Comparison of ENCODE assay signal across 11 cellular contexts in genomic region chr20:16709017-16709416, GRCh38. TPM values are rescaled to one million over a fixed set of nuclear protein-coding genes. Genes with fewer than 3 reads are reported as not detected.
DNase-seq lines count a peak whose midpoint lies in the region; ATAC-seq and TF ChIP-seq lines count a peak whose summit lies in the region.
"Had no signal": no experiment of that assay in that cellular context is flagged by ENCODE, and none has a peak within 500 bp of the region (broad histone marks: within the 10 kb centered on the region; RNA-seq: fewer than 3 reads in every experiment).

No MANE protein-coding gene starts in this region.

- peak; percentile 79 for ATAC-seq in GM21786 (IDR thresholded peaks at IDR 0.05; ENCODE audit: unreplicated experiment)

- no peak overlapping the region for H2BK5ac ChIP-seq in mesendoderm (ENCODE audit: low read length)

- H3K23ac ChIP-seq in mesendoderm (ENCODE audit: low read length): no peak overlapping the region

- no peak overlapping the region for H3K9ac ChIP-seq in mesendoderm (ENCODE audit: low read length)

- peak overlapping the region; percentile 40 for H3K27ac Mint-ChIP-seq in activated CD4-positive, alpha-beta memory T cell treated with anti-CD3 and anti-CD28 coated beads, Interleukin-2, amount 10 ng/mL, durations not matched to agents 7 days and 5 days
- no peak overlapping the region for H3K27ac Mint-ChIP-seq in activated CD4-positive, alpha-beta memory T cell treated with anti-CD3 and anti-CD28 coated beads for 36 hours
- H3K27ac Mint-ChIP-seq in nephron: peak overlapping the region in 2 of 3 experiments; percentile 42 to 60

- peaks cover 20% of the 10 kb centered on the region for H3K27me3 Mint-ChIP-seq in activated CD4-positive, alpha-beta memory T cell treated with anti-CD3 and anti-CD28 coated beads, Interleukin-2, amount 10 ng/mL, durations not matched to agents 7 days and 5 days
- no peaks in the 10 kb centered on the region for H3K27me3 Mint-ChIP-seq in activated CD4-positive, alpha-beta memory T cell treated with anti-CD3 and anti-CD28 coated beads for 36 hours
- H3K27me3 Mint-ChIP-seq in nephron (ENCODE audit: low read depth): no peaks in the 10 kb centered on the region

- H3K36me3 Mint-ChIP-seq in activated CD4-positive, alpha-beta memory T cell treated with anti-CD3 and anti-CD28 coated beads, Interleukin-2, amount 10 ng/mL, durations not matched to agents 7 days and 5 days (ENCODE audit: low read depth): peaks cover 19% of the 10 kb centered on the region
- H3K36me3 Mint-ChIP-seq in activated CD4-positive, alpha-beta memory T cell treated with anti-CD3 and anti-CD28 coated beads for 36 hours: peaks cover 4% of the 10 kb centered on the region
- H3K36me3 Mint-ChIP-seq in nephron (ENCODE audit: low read depth): peaks cover 10% of the 10 kb centered on the region

- no peak overlapping the region for H3K27ac ChIP-seq in mesendoderm (ENCODE audit: low read depth, low read length)

- DNase-seq in activated CD4-positive, alpha-beta memory T cell treated with anti-CD3 and anti-CD28 coated beads, Interleukin-2, amount 10 ng/mL, durations not matched to agents 7 days and 5 days: peak; percentile 44
- DNase-seq in activated CD4-positive, alpha-beta memory T cell treated with anti-CD3 and anti-CD28 coated beads for 36 hours: no peak
- peak; percentile 57 for DNase-seq in Jurkat, Clone E6-1 (ENCODE audit: low read depth, low spot score)
- DNase-seq in mesendoderm (no peak), RKO (ENCODE audit: low spot score) (no peak), COR-L47 (lab: John Stamatoyannopoulos, UW) (no peak)
- DNase-seq: GOT3 had no signal

- CTCF ChIA-PET in activated CD4-positive, alpha-beta memory T cell treated with anti-CD3 and anti-CD28 coated beads, Interleukin-2, amount 10 ng/mL, durations not matched to agents 7 days and 5 days (lab: Charles Lee): interaction anchor here (0.6 to 1.2 kb wide), 3 partner anchors 22 to 30 kb away, joined by 3 to 4 read pairs (median 4); no protein-coding TSS in a partner anchor
- CTCF ChIA-PET in activated CD4-positive, alpha-beta memory T cell treated with anti-CD3 and anti-CD28 coated beads for 36 hours (lab: Charles Lee): interaction anchor here (0.7 to 1.0 kb wide), 2 partner anchors 40 to 52 kb away, joined by 3 read pairs; no protein-coding TSS in a partner anchor

- no peak overlapping the region for H4K8ac ChIP-seq in mesendoderm (ENCODE audit: low read depth, low read length)

- POLR2A ChIA-PET in activated CD4-positive, alpha-beta memory T cell treated with anti-CD3 and anti-CD28 coated beads, Interleukin-2, amount 10 ng/mL, durations not matched to agents 7 days and 5 days (lab: Charles Lee): interaction anchor here (1.0 to 3.6 kb wide), 3 partner anchors 21 to 25 kb away, joined by 3 to 19 read pairs (median 4); partner anchors contain the start of gene SNRPB2
- POLR2A ChIA-PET in activated CD4-positive, alpha-beta memory T cell treated with anti-CD3 and anti-CD28 coated beads for 36 hours (lab: Charles Lee): no interaction called here

- H3K4me2 ChIP-seq in mesendoderm (ENCODE audit: low read length): no peak overlapping the region

- peaks cover 29% of the 10 kb centered on the region for H3K4me1 Mint-ChIP-seq in activated CD4-positive, alpha-beta memory T cell treated with anti-CD3 and anti-CD28 coated beads, Interleukin-2, amount 10 ng/mL, durations not matched to agents 7 days and 5 days
- peaks cover 33% of the 10 kb centered on the region for H3K4me1 Mint-ChIP-seq in activated CD4-positive, alpha-beta memory T cell treated with anti-CD3 and anti-CD28 coated beads for 36 hours (ENCODE audit: low read depth)
- peaks cover 38% of the 10 kb centered on the region for H3K4me1 Mint-ChIP-seq in nephron

- peak overlapping the region; percentile 8 for H3K4me3 Mint-ChIP-seq in activated CD4-positive, alpha-beta memory T cell treated with anti-CD3 and anti-CD28 coated beads, Interleukin-2, amount 10 ng/mL, durations not matched to agents 7 days and 5 days
- H3K4me3 Mint-ChIP-seq in activated CD4-positive, alpha-beta memory T cell treated with anti-CD3 and anti-CD28 coated beads for 36 hours: no peak overlapping the region
- no peak overlapping the region for H3K4me3 Mint-ChIP-seq in nephron

- TF ChIP-seq CTCF in nephron (IDR thresholded peaks at IDR 0.05; ENCODE audit: unreplicated experiment in 3 of 3): no peak

- no peaks in the 10 kb centered on the region for H3K4me1 ChIP-seq in mesendoderm (ENCODE audit: control insufficient read depth, low read depth, low read length)

- no peaks in the 10 kb centered on the region for H3K36me3 ChIP-seq in mesendoderm (ENCODE audit: control insufficient read depth, insufficient read depth, low read length)

- H3K4ac ChIP-seq in mesendoderm (ENCODE audit: low read depth, low read length): no peak overlapping the region

- H4K5ac ChIP-seq in mesendoderm (ENCODE audit: low read length): no peak overlapping the region

- intact Hi-C loops in activated CD4-positive, alpha-beta memory T cell treated with anti-CD3 and anti-CD28 coated beads for 36 hours (cut with micrococcal nuclease): loop anchor here (1.0 kb wide), 1 partner anchor 23 kb away; no protein-coding TSS in a partner anchor

- H2BK120ac ChIP-seq in mesendoderm (ENCODE audit: low read depth, low read length): no peak overlapping the region

- no peaks in the 10 kb centered on the region for H3K79me1 ChIP-seq in mesendoderm (ENCODE audit: low read length)

- H3K79me2 ChIP-seq in mesendoderm (ENCODE audit: control insufficient read depth, insufficient read depth, low read length): no peaks in the 10 kb centered on the region

- H2BK15ac ChIP-seq in mesendoderm (replicated peaks; ENCODE audit: low read depth): no peak overlapping the region

- no peaks in the 10 kb centered on the region for H3K27me3 ChIP-seq in mesendoderm (ENCODE audit: insufficient read depth, low read length, poor library complexity)

- no peak overlapping the region for H3K4me3 ChIP-seq in Jurkat, Clone E6-1 (ENCODE audit: low read length)
- H3K4me3 ChIP-seq in mesendoderm (ENCODE audit: low read length): no peak overlapping the region

- no peak overlapping the region for H3K18ac ChIP-seq in mesendoderm (ENCODE audit: low read length)

- H2AK5ac ChIP-seq in mesendoderm (ENCODE audit: low read length): no peak overlapping the region

- H3K9me3 Mint-ChIP-seq in activated CD4-positive, alpha-beta memory T cell treated with anti-CD3 and anti-CD28 coated beads, Interleukin-2, amount 10 ng/mL, durations not matched to agents 7 days and 5 days: peaks cover 24% of the 10 kb centered on the region
- peaks cover 8% of the 10 kb centered on the region for H3K9me3 Mint-ChIP-seq in activated CD4-positive, alpha-beta memory T cell treated with anti-CD3 and anti-CD28 coated beads for 36 hours
- H3K9me3 Mint-ChIP-seq in nephron: peaks cover 33% of the 10 kb centered on the region

- H3K56ac ChIP-seq in mesendoderm (ENCODE audit: low read length): no peak overlapping the region

RNA-seq across cellular contexts. Expression of gene SNRPB2, which starts 20.8 kb away (rescaled TPM):
- 100 to 1,000 TPM; 105 to 107 TPM for total RNA-seq in activated CD4-positive, alpha-beta memory T cell treated with anti-CD3 and anti-CD28 coated beads, Interleukin-2, amount 10 ng/mL, durations not matched to agents 7 days and 5 days
- 100 to 1,000 TPM; 109 to 110 TPM for total RNA-seq in activated CD4-positive, alpha-beta memory T cell treated with anti-CD3 and anti-CD28 coated beads for 36 hours
- 154 TPM for polyA plus RNA-seq in Jurkat, Clone E6-1 (2012; ENCODE audit: insufficient read depth, insufficient read length)
- 216 TPM for polyA plus RNA-seq in mesendoderm (2013, experiment 1 of 2)
- 214 TPM for polyA plus RNA-seq in mesendoderm (2013, experiment 2 of 2)

RNA-seq across cellular contexts. Expression of gene OTOR, which starts 39.1 kb away (rescaled TPM):
- total RNA-seq in activated CD4-positive, alpha-beta memory T cell treated with anti-CD3 and anti-CD28 coated beads, Interleukin-2, amount 10 ng/mL, durations not matched to agents 7 days and 5 days: not detected
- total RNA-seq in activated CD4-positive, alpha-beta memory T cell treated with anti-CD3 and anti-CD28 coated beads for 36 hours: not detected
- polyA plus RNA-seq in Jurkat, Clone E6-1 (2012; ENCODE audit: insufficient read depth, insufficient read length): not detected
- polyA plus RNA-seq in mesendoderm (2013, experiment 1 of 2): 0.03 TPM
- 0.04 TPM for polyA plus RNA-seq in mesendoderm (2013, experiment 2 of 2)
- total RNA-seq: dermis microvascular lymphatic vessel endothelial cell, kidney epithelial cell had no signal

Comparison
In these comparisons a context has a peak if more than half of its experiments do, and no peak if none do; other contexts are left out.
1. DNase-seq: peak in activated CD4-positive, alpha-beta memory T cell treated with anti-CD3 and anti-CD28 coated beads, Interleukin-2, amount 10 ng/mL, durations not matched to agents 7 days and 5 days (single experiment) and Jurkat, Clone E6-1 (single experiment); none in activated CD4-positive, alpha-beta memory T cell treated with anti-CD3 and anti-CD28 coated beads for 36 hours (single experiment), mesendoderm (single experiment), RKO (single experiment) and COR-L47 (single experiment).